In the genomic region with DNA sequence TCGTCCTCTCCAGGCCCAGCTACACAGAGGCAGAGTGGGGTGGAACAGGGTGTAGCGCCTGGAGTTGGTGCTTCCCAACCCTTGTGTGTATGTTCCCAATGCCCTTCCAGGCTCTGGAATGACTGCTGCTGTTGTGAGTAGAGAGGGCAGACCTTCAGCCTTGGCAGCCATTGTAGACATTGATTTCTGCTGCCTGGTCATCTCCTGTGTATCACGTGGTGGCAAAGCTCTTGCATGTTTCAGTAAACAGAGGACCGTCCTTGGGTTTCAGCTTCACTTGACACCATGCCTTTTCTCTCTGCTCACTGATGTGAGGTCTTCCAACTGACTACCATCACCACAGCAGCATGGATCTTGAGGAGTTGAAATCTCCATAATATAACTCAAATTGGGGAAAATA, we compare ENCODE assay signal across 9 cellular contexts.
"Had no signal": no experiment of that assay in that cellular context is flagged by ENCODE, and none has a peak within 500 bp of the region (broad histone marks: within the 10 kb centered on the region; RNA-seq: fewer than 3 reads in every experiment).

No MANE protein-coding gene starts in this region.

- H3K36me3 ChIP-seq: HAP-1 had no signal

- H3K27ac ChIP-seq: GM23248, HL-60 had no signal

- H3K9me3 ChIP-seq: HAP-1 had no signal

- ATAC-seq: HCT116, K562 had no signal

- H3K4me3 ChIP-seq: GM23248, HAP-1, K562 had no signal

- H3K9me3 Mint-ChIP-seq: HFFc6 had no signal

- H2AFZ ChIP-seq: GM23248 had no signal

- DNase-seq: GM23248, GOT3, H7, HFFc6, IMR-90 had no signal

- H3K27ac Mint-ChIP-seq: HFFc6 had no signal

- H3K9ac ChIP-seq: GM23248 had no signal

- H3K4me1 ChIP-seq: HAP-1 had no signal

- H3K4me3 Mint-ChIP-seq: HFFc6 had no signal
